In the genomic region with DNA sequence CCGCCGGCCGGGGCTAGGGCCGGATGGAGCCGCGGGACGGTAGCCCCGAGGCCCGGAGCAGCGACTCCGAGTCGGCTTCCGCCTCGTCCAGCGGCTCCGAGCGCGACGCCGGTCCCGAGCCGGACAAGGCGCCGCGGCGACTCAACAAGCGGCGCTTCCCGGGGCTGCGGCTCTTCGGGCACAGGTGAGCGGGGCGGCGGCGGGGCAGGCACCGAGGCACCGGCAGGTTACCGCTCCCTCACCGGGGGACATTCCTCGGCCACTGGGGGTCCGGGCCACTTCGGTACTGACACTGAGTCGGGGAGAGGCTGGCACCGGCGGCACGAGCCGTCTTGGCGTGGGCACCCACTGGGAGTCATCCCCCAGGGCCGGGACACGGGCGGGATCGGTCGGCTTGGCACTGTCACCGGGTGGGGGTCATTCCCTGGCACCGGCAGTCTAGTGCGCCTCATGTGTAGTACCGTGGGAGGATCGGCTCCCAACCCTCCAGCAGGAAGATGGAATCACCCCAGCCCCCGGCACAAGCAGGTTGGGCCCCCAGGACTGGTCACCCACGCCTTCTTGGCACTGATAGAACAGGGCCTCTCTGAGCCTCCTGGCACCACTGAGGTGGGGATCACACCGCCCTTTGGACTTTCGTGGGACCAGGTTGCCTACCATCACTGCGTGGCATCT, we compare ENCODE assay signal across 8 cellular contexts. TPM values are rescaled to one million over a fixed set of nuclear protein-coding genes. Genes with fewer than 3 reads are reported as not detected.
DNase-seq lines count a peak whose midpoint lies in the region; ATAC-seq and FAIRE-seq lines count a peak whose summit lies in the region.

No MANE protein-coding gene starts in this region.

- DNase-seq in COR-L47 (lab: John Stamatoyannopoulos, UW) (peak; percentile 9), hepatic stellate cell (ENCODE audit: low spot score) (peak; percentile 51), small intestine (peak; percentile 64), glomerular visceral epithelial cell (ENCODE audit: extremely low spot score) (no peak), EL (no peak)
- DNase-seq in activated naive CD4-positive, alpha-beta T cell treated with Interleukin-2 at 50 U/mL for 16 hours: peak; percentile 31

- ATAC-seq in HG03108 (IDR thresholded peaks at IDR 0.05; ENCODE audit: unreplicated experiment) (peak; percentile 2), HG02759 (IDR thresholded peaks at IDR 0.05; ENCODE audit: unreplicated experiment) (no peak)

- WGBS in small intestine, 3 donors: 2 to 33% (median 14%) methylated on average over 53 to 63 of the region's 63 CpGs

- H3K27ac ChIP-seq in small intestine (ENCODE audit: low read depth in 1 of 2, low read length in 1 of 2): peak overlapping the region; percentile 65 to 68

- H3K4me1 ChIP-seq in small intestine (ENCODE audit: control insufficient read depth in 2 of 2, insufficient read depth in 1 of 2, low read depth in 1 of 2, low read length in 1 of 2): peaks cover 7 to 9% of the 10 kb centered on the region in 2 donors

- no peak for FAIRE-seq in small intestine (lab: Jason Lieb, UNC)

- no peaks in the 10 kb centered on the region for H3K27me3 ChIP-seq in small intestine (ENCODE audit: control insufficient read depth in 2 of 2, insufficient read depth in 2 of 2, low read length in 2 of 2)

- no peaks in the 10 kb centered on the region for H3K36me3 ChIP-seq in small intestine (ENCODE audit: control insufficient read depth in 2 of 2, insufficient read depth in 2 of 2, low read length in 2 of 2)

- peak overlapping the region; percentile 65 to 70 for H3K4me3 ChIP-seq in small intestine (ENCODE audit: low read depth in 1 of 2, low read length in 2 of 2)

- no peaks in the 10 kb centered on the region for H3K9me3 ChIP-seq in small intestine (ENCODE audit: control insufficient read depth, low read depth)

RNA-seq across cellular contexts. Expression of a gene that starts 0.5 kb away (rescaled TPM):
- polyA plus RNA-seq in small intestine: 100 to 1,000 TPM in 2 of 3 donors, 10 to 100 TPM in 1; 90.1 to 122 (median 117) TPM

RNA-seq across cellular contexts. Expression of a gene that starts 33.7 kb away (rescaled TPM):
- 100 to 1,000 TPM; 206 to 356 (median 246) TPM for polyA plus RNA-seq in small intestine

RNA-seq across cellular contexts. Expression of a gene that starts 43.8 kb away (rescaled TPM):
- 1 to 10 TPM in 2 of 3 donors, not detected in 1; 3.1 to 7.8 TPM for polyA plus RNA-seq in small intestine

Comparison
In these comparisons a context has a peak if more than half of its experiments do, and no peak if none do; other contexts are left out.
1. DNase-seq: peak in COR-L47 (single experiment), activated naive CD4-positive, alpha-beta T cell treated with Interleukin-2 at 50 U/mL for 16 hours (single experiment), hepatic stellate cell (single experiment) and small intestine (single experiment); none in glomerular visceral epithelial cell (single experiment) and EL (single experiment).